23 cellular contexts compared by ENCODE assay signal in genomic region chr20:61639200-61639599, GRCh38.
A peak's percentile ranks its signal among the peaks of the same experiment; 100 is the strongest.
DNase-seq lines count a peak whose midpoint lies in the region; ATAC-seq, FAIRE-seq and TF ChIP-seq lines count a peak whose summit lies in the region.
"Had no signal": no experiment of that assay in that cellular context is flagged by ENCODE, and none has a peak within 500 bp of the region (broad histone marks: within the 10 kb centered on the region; RNA-seq: fewer than 3 reads in every experiment).

No MANE protein-coding gene starts in this region.

- H3K36me3 ChIP-seq in GM23248 (ENCODE audit: low read depth): no peaks in the 10 kb centered on the region
- H3K36me3 ChIP-seq in pancreas: no peaks in the 10 kb centered on the region
- H3K36me3 ChIP-seq: stomach, WERI-Rb-1 had no signal

- in situ Hi-C loops in GM23248 (cut with MboI): no loop called here

- H2AFZ ChIP-seq in GM23248: no peak overlapping the region

- H3K9me2 ChIP-seq in GM23248 (ENCODE audit: insufficient read depth): no peaks in the 10 kb centered on the region

- H3K27ac ChIP-seq in GM23248 (no peak overlapping the region), VCaP (no peak overlapping the region), foreskin keratinocyte (no peak overlapping the region), pancreas (no peak overlapping the region)
- H3K27ac ChIP-seq: stomach, WERI-Rb-1 had no signal

- no peaks in the 10 kb centered on the region for H3K79me2 ChIP-seq in GM23248 (ENCODE audit: insufficient read depth)

- H3F3A ChIP-seq in GM23248 (ENCODE audit: insufficient read depth): no peaks in the 10 kb centered on the region

- DNase-seq in A172 (ENCODE audit: low spot score) (peak; percentile 8), GM23248 (peak; percentile 48), foreskin keratinocyte (peak; percentile 19 to 41), mesenteric fat pad (ENCODE audit: low spot score) (no peak), pancreas (no peak), pons (ENCODE audit: low spot score) (no peak)
- DNase-seq: 8988T; activated CD4-positive, alpha-beta T cell treated with anti-CD3 and anti-CD28 coated beads, Interleukin-2, amount 50 U/mL, for 4 hours; activated T-cell treated with anti-CD3 and anti-CD28 coated beads for 4 hours; amygdala; foreskin melanocyte; mesendoderm; NCI-H1417 treated with DMSO at 0.1 percent for 48 hours; NCI-H69; stimulated activated CD4-positive, alpha-beta T cell treated with anti-CD3 and anti-CD28 coated beads, Interleukin-4, amount 100 ng/mL, for 1 hour; stomach; T-helper 17 cell; trophoblast cell; WERI-Rb-1 had no signal

- no peak overlapping the region for H3K9ac ChIP-seq in GM23248

- no peak overlapping the region for H3K4me2 ChIP-seq in GM23248 (ENCODE audit: unreplicated experiment)
- H3K4me2 ChIP-seq: smooth muscle cell had no signal

- intact Hi-C loops in pancreas (cut with DNase I): no loop called here

- 40 to 47% methylated on average over 4 of the region's 4 CpGs for WGBS in GM23248 (ENCODE audit: low coverage in 1 of 2, low lambda C conversion rate in 2 of 2, missing lambda C conversion rate in 2 of 2), 2 experiments
- 51 to 56% methylated on average over 4 of the region's 4 CpGs for whole genome bisulfite sequencing in pancreas, 2 donors

- no peaks in the 10 kb centered on the region; the same call in 1 of the 2 replicates for H3K27me3 ChIP-seq in GM23248 (replicated peaks; ENCODE audit: insufficient read depth)
- peaks cover 3% of the 10 kb centered on the region for H3K27me3 ChIP-seq in foreskin keratinocyte
- H3K27me3 ChIP-seq in pancreas: no peaks in the 10 kb centered on the region

- H4K20me1 ChIP-seq in GM23248 (ENCODE audit: insufficient read depth): no peaks in the 10 kb centered on the region

- H3K9me3 ChIP-seq in GM23248 (ENCODE audit: low read depth) (no peaks in the 10 kb centered on the region), pancreas (no peaks in the 10 kb centered on the region)

- TF ChIP-seq CTCF in VCaP (conservative IDR thresholded peaks at IDR 0.05) (0 out of 2 replicates have a peak, but pooled peaks have one; percentile 13), foreskin keratinocyte (conservative IDR thresholded peaks at IDR 0.05) (peak; percentile 23), pancreas (IDR thresholded peaks at IDR 0.05) (no peak)

- no peak for FAIRE-seq in pancreas (lab: Jason Lieb, UNC)

- ATAC-seq in foreskin keratinocyte: no peak
- ATAC-seq in pancreas: no peak
- ATAC-seq in HG03432 (IDR thresholded peaks at IDR 0.05; ENCODE audit: unreplicated experiment): no peak
- ATAC-seq: natural killer cell treated with Interleukin-12 subunit alpha and Interleukin-12 subunit beta and Interleukin-15 and Interleukin-18, amount 100 ng/mL, for 72 hours; T-helper 17 cell had no signal

- H3K4me3 ChIP-seq in GM23248: no peak overlapping the region
- no peak overlapping the region for H3K4me3 ChIP-seq in pancreas
- H3K4me3 ChIP-seq: smooth muscle cell, stomach had no signal

- no peaks in the 10 kb centered on the region; the same call in 1 of the 2 replicates for H3K4me1 ChIP-seq in GM23248 (ENCODE audit: insufficient read depth)
- H3K4me1 ChIP-seq in foreskin keratinocyte: peaks cover 6% of the 10 kb centered on the region
- no peaks in the 10 kb centered on the region for H3K4me1 ChIP-seq in pancreas
- H3K4me1 ChIP-seq: stomach had no signal

Comparison
In these comparisons a context has a peak if more than half of its experiments do, and no peak if none do; other contexts are left out.
1. DNase-seq: peak in A172 (single experiment), GM23248 (single experiment) and foreskin keratinocyte (2 of 2); none in mesenteric fat pad (single experiment), pancreas (0 of 6) and pons (single experiment).
2. CTCF ChIP-seq: peak in VCaP (single experiment) and foreskin keratinocyte (single experiment); none in pancreas (0 of 4).